9 cellular contexts compared by ENCODE assay signal in genomic region chrX:97398030-97398551, GRCh38.
A peak's percentile ranks its signal among the peaks of the same experiment; 100 is the strongest.
DNase-seq lines count a peak whose midpoint lies in the region; ATAC-seq and TF ChIP-seq lines count a peak whose summit lies in the region.
"Had no signal": no experiment of that assay in that cellular context is flagged by ENCODE, and none has a peak within 500 bp of the region (broad histone marks: within the 10 kb centered on the region; RNA-seq: fewer than 3 reads in every experiment).

No MANE protein-coding gene starts in this region.

- H3K27me3 ChIP-seq in upper lobe of left lung (no peaks in the 10 kb centered on the region), tibial artery (no peaks in the 10 kb centered on the region)

- intact Hi-C loops in tibial artery (cut with DNase I; ENCODE audit: low total_unique reads): no loop called here

- no peak for TF ChIP-seq EP300 in upper lobe of left lung (IDR thresholded peaks at IDR 0.05)

- H3K4me1 ChIP-seq in upper lobe of left lung: no peaks in the 10 kb centered on the region
- no peaks in the 10 kb centered on the region for H3K4me1 ChIP-seq in tibial artery

- WGBS in upper lobe of left lung, 2 donors: 62 to 87% methylated on average over 3 of the region's 3 CpGs

- H3K4me3 ChIP-seq in upper lobe of left lung (no peak overlapping the region), tibial artery (no peak overlapping the region)

- no peaks in the 10 kb centered on the region for H3K36me3 ChIP-seq in upper lobe of left lung
- no peaks in the 10 kb centered on the region for H3K36me3 ChIP-seq in tibial artery

- H3K27ac ChIP-seq in RWPE1 (no peak overlapping the region), upper lobe of left lung (no peak overlapping the region), tibial artery (no peak overlapping the region)

- ATAC-seq in GM18498 (IDR thresholded peaks at IDR 0.05; ENCODE audit: unreplicated experiment) (peak; percentile 50), GM21390 (IDR thresholded peaks at IDR 0.05; ENCODE audit: unreplicated experiment) (peak; percentile 50), HG03175 (IDR thresholded peaks at IDR 0.05; ENCODE audit: unreplicated experiment) (peak; percentile 38), upper lobe of left lung (ENCODE audit: low FRiP score in 2 of 2) (no peak)

- POLR2A ChIA-PET in RWPE1 (lab: Yijun Ruan, JAX; ENCODE audit: low non-redundant PET): no interaction called here

- CTCF ChIA-PET in RWPE1 (lab: Yijun Ruan, JAX): interaction anchor here (0.6 kb wide), 1 partner anchor 395 kb away, joined by 3 read pairs; no protein-coding TSS in a partner anchor

- DNase-seq in amniotic epithelial cell (ENCODE audit: low read depth): peak; percentile 88
- no peak for DNase-seq in NCI-H1105 (lab: John Stamatoyannopoulos, UW)
- no peak for DNase-seq in RWPE1 (ENCODE audit: low spot score)
- no peak for DNase-seq in upper lobe of left lung
- no peak for DNase-seq in tibial artery
- DNase-seq: naive B cell had no signal

- TF ChIP-seq POLR2A in upper lobe of left lung (IDR thresholded peaks at IDR 0.05): no peak

- TF ChIP-seq CTCF in RWPE1 (conservative IDR thresholded peaks at IDR 0.05; ENCODE audit: low read depth) (no peak), upper lobe of left lung (IDR thresholded peaks at IDR 0.05) (no peak), tibial artery (IDR thresholded peaks at IDR 0.05) (no peak)

- H3K9me3 ChIP-seq in upper lobe of left lung: no peaks in the 10 kb centered on the region
- no peaks in the 10 kb centered on the region for H3K9me3 ChIP-seq in tibial artery

Comparison
In these comparisons a context has a peak if more than half of its experiments do, and no peak if none do; other contexts are left out.
1. ATAC-seq: peak in GM18498 (single experiment), GM21390 (single experiment) and HG03175 (single experiment); none in upper lobe of left lung (0 of 2).